Comparison of ENCODE assay signal across 26 cellular contexts in the genomic region with DNA sequence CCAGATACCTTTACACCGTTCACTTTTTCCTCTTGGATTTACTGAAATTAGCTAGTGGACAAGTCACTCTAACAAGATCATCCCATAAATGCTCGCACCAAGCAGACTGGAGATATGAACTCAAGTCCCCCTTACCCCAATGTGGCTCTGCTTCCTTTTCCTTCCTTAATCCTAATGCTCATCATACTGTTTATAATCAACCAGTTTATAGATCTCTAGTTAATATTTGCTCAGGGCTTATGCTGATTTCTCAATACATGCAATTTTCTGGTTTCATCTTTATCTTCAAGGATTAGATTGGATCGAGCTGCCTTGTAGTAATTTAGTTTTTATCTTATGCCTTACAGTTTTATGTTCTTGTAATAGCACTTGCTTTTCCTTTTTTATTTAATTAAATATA.
"Had no signal": no experiment of that assay in that cellular context is flagged by ENCODE, and none has a peak within 500 bp of the region (broad histone marks: within the 10 kb centered on the region; RNA-seq: fewer than 3 reads in every experiment).

No MANE protein-coding gene starts in this region.

- H3K27ac ChIP-seq: neural progenitor cell, ovary, parathyroid adenoma, psoas muscle, skin epidermis, stomach, thoracic aorta, thyroid gland, tibial nerve, upper lobe of left lung, vagina had no signal

- H3K4me1 ChIP-seq: parathyroid adenoma, psoas muscle, stomach, thyroid gland, tibial nerve, upper lobe of left lung had no signal

- DNase-seq: naive thymus-derived CD4-positive, alpha-beta T cell; natural killer cell; occipital lobe; ovary; posterior cingulate gyrus; psoas muscle; right cardiac atrium; stimulated activated CD4-positive, alpha-beta T cell treated with anti-CD3 and anti-CD28 coated beads, Interleukin-15, amount 100 ng/mL, for 24 hours; stimulated activated CD4-positive, alpha-beta T cell treated with anti-CD3 and anti-CD28 coated beads, Interleukin-2, amount 100 ng/mL, for 24 hours; stimulated activated CD4-positive, alpha-beta T cell treated with anti-CD3 and anti-CD28 coated beads, Interleukin-2, amount 100 ng/mL, for 48 hours; stimulated activated CD4-positive, alpha-beta T cell treated with anti-CD3 and anti-CD28 coated beads, Interleukin-4, amount 100 ng/mL, for 24 hours; stimulated activated naive B cell treated with anti-CD40 and anti-IgM and Interleukin-4, amounts not matched to agents 10 μg/mL and 1 μg/mL and 100 μg/mL, for 72 hours; stimulated activated naive CD4-positive, alpha-beta T cell treated with Interleukin-2 at 50 U/mL for 16 hours; stomach; thyroid gland; trophoblast cell; upper lobe of left lung had no signal

- H3K4me3 ChIP-seq: neural progenitor cell, ovary, psoas muscle, skin epidermis, stomach, thoracic aorta, thyroid gland, tibial nerve, upper lobe of left lung, vagina had no signal

- H3K9me3 ChIP-seq: ovary, psoas muscle, stomach, thoracic aorta, thyroid gland, tibial nerve, upper lobe of left lung, vagina had no signal

- FAIRE-seq: urothelium cell line had no signal

- H3K27me3 ChIP-seq: neural progenitor cell, ovary, stomach, thyroid gland, tibial nerve, upper lobe of left lung, vagina had no signal

- ATAC-seq: naive thymus-derived CD4-positive, alpha-beta T cell; natural killer cell; psoas muscle; right cardiac atrium; sciatic nerve; stimulated activated effector memory CD8-positive, alpha-beta T cell treated with anti-CD3 and anti-CD28 coated beads, Interleukin-12 subunit alpha, Interleukin-12 subunit beta, amount 100 ng/mL, for 72 hours; stimulated activated naive B cell treated with anti-CD40 and anti-IgM and Interleukin-4, amounts not matched to agents 10 μg/mL and 1 μg/mL and 100 μg/mL, for 72 hours had no signal

- H3K36me3 ChIP-seq: neural progenitor cell, ovary, stomach, thoracic aorta, thyroid gland, tibial nerve, upper lobe of left lung, vagina had no signal
